ENCODE assay signal across 1 cellular context in genomic region chr10:31315453-31315852, GRCh38.
TF ChIP-seq lines count a peak whose summit lies in the region.

No MANE protein-coding gene starts in this region.

TF ChIP-seq in HepG2, 621 proteins besides CTCF, POLR2A, EP300 and RAD21 (continued from another document):
- TF ChIP-seq ZNF646 (CRISPR knock-in tag; IDR thresholded peaks at IDR 0.05), result no peak
- TF ChIP-seq SNAPC4 (CRISPR knock-in tag; IDR thresholded peaks at IDR 0.05), result no peak
- TF ChIP-seq SP2 (CRISPR knock-in tag; IDR thresholded peaks at IDR 0.05), result no peak
- TF ChIP-seq ZNF468 (CRISPR knock-in tag; IDR thresholded peaks at IDR 0.05), result no peak
- no peak for TF ChIP-seq ZFY (CRISPR knock-in tag; IDR thresholded peaks at IDR 0.05)
- TF ChIP-seq CCDC6 (CRISPR knock-in tag; IDR thresholded peaks at IDR 0.05), result no peak
- TF ChIP-seq GPN1 (CRISPR knock-in tag; IDR thresholded peaks at IDR 0.05; ENCODE audit: borderline replicate concordance), result no peak
- TF ChIP-seq STAT6 (CRISPR knock-in tag; IDR thresholded peaks at IDR 0.05; ENCODE audit: borderline replicate concordance), result no peak
- no peak for TF ChIP-seq JDP2 (CRISPR knock-in tag; IDR thresholded peaks at IDR 0.05; ENCODE audit: borderline replicate concordance)
- TF ChIP-seq HES4 (CRISPR knock-in tag; IDR thresholded peaks at IDR 0.05; ENCODE audit: borderline replicate concordance), result no peak
- no peak for TF ChIP-seq NBN (conservative IDR thresholded peaks at IDR 0.05)
- TF ChIP-seq ZNF607 (CRISPR knock-in tag; IDR thresholded peaks at IDR 0.05; ENCODE audit: borderline replicate concordance), result no peak
- TF ChIP-seq TAF1 (CRISPR knock-in tag; IDR thresholded peaks at IDR 0.05), result no peak
- TF ChIP-seq ZSCAN25 (CRISPR knock-in tag; IDR thresholded peaks at IDR 0.05), result no peak
- no peak for TF ChIP-seq TFAP4 (IDR thresholded peaks at IDR 0.05; ENCODE audit: borderline replicate concordance, low read depth)
